ENCODE assay signal across 8 cellular contexts in genomic region chr1:203873094-203873493, GRCh38.
"Had no signal": no experiment of that assay in that cellular context is flagged by ENCODE, and none has a peak within 500 bp of the region (broad histone marks: within the 10 kb centered on the region; RNA-seq: fewer than 3 reads in every experiment).

No MANE protein-coding gene starts in this region.

- H3K4me3 ChIP-seq: GM23248, HAP-1, K562 had no signal

- H3K9me3 ChIP-seq: HAP-1 had no signal

- DNase-seq: GM23248, GOT3, H7, IMR-90, KG1 had no signal

- ATAC-seq: HCT116, K562 had no signal

- H3K27ac ChIP-seq: GM23248 had no signal
